Comparison of ENCODE assay signal across 1 cellular context in genomic region chr22:20376983-20377382, GRCh38. TPM values are rescaled to one million over a fixed set of nuclear protein-coding genes. Genes with fewer than 3 reads are reported as not detected.
"Had no signal": no experiment of that assay in that cellular context is flagged by ENCODE, and none has a peak within 500 bp of the region (broad histone marks: within the 10 kb centered on the region; RNA-seq: fewer than 3 reads in every experiment).

No MANE protein-coding gene starts in this region.

RNA-seq across cellular contexts. Expression of gene ZNF74, which starts 17.0 kb away (rescaled TPM):
- total RNA-seq: OCI-LY7 had no signal
